In genomic region chr18:51196811-51197660, GRCh38 we compare ENCODE assay signal across 8 cellular contexts.
A peak's percentile ranks its signal among the peaks of the same experiment; 100 is the strongest.
DNase-seq lines count a peak whose midpoint lies in the region; ATAC-seq lines count a peak whose summit lies in the region.

No MANE protein-coding gene starts in this region.

- DNase-seq in activated effector memory CD4-positive, alpha-beta T cell treated with Interleukin-2 at 50 U/mL for 16 hours = peak; percentile 40
- DNase-seq in activated effector memory CD4-positive, alpha-beta T cell treated with anti-CD3 and anti-CD28 coated beads, Interleukin-2, amount 50 U/mL, for 16 hours = no peak
- DNase-seq in NCI-H748 treated with DMSO at 0.1 percent for 48 hours (lab: John Stamatoyannopoulos, UW) = peak; percentile 28
- DNase-seq in activated naive CD4-positive, alpha-beta T cell treated with anti-CD3 and anti-CD28 coated beads, Interleukin-2, amount 50 U/mL, for 16 hours = peak; percentile 44
- peak; percentile 54 for DNase-seq in globus pallidus (ENCODE audit: low spot score)
- peak in 36 of 56 donors; percentile 7 to 66 (median 36) for DNase-seq in nucleus accumbens (lab: John Stamatoyannopoulos, UW)
- DNase-seq in HuH-7 (ENCODE audit: low spot score) = no peak

- peak; percentile 0 for ATAC-seq in HG02870 (IDR thresholded peaks at IDR 0.05; ENCODE audit: unreplicated experiment)

Comparison
In these comparisons a context has a peak if more than half of its experiments do, and no peak if none do; other contexts are left out.
1. DNase-seq: peak in activated effector memory CD4-positive, alpha-beta T cell treated with Interleukin-2 at 50 U/mL for 16 hours (single experiment), NCI-H748 treated with DMSO at 0.1 percent for 48 hours (single experiment), activated naive CD4-positive, alpha-beta T cell treated with anti-CD3 and anti-CD28 coated beads, Interleukin-2, amount 50 U/mL, for 16 hours (single experiment), globus pallidus (single experiment) and nucleus accumbens (36 of 56); none in activated effector memory CD4-positive, alpha-beta T cell treated with anti-CD3 and anti-CD28 coated beads, Interleukin-2, amount 50 U/mL, for 16 hours (single experiment) and HuH-7 (single experiment).